Comparison of ENCODE assay signal across 20 cellular contexts in genomic region chr1:229101475-229101874, GRCh38.
"Had no signal": no experiment of that assay in that cellular context is flagged by ENCODE, and none has a peak within 500 bp of the region (broad histone marks: within the 10 kb centered on the region; RNA-seq: fewer than 3 reads in every experiment).

No MANE protein-coding gene starts in this region.

- H3K27me3 Mint-ChIP-seq: activated CD4-positive, alpha-beta T cell treated with anti-CD3 and anti-CD28 coated beads, Interleukin-2, amount 10 ng/mL, durations not matched to agents 7 days and 5 days; activated CD8-positive, alpha-beta T cell treated with anti-CD3 and anti-CD28 coated beads for 36 hours had no signal

- H3K9me3 Mint-ChIP-seq: activated CD4-positive, alpha-beta T cell treated with anti-CD3 and anti-CD28 coated beads, Interleukin-2, amount 10 ng/mL, durations not matched to agents 7 days and 5 days; activated CD8-positive, alpha-beta T cell treated with anti-CD3 and anti-CD28 coated beads for 36 hours; activated naive CD4-positive, alpha-beta T cell treated with anti-CD3 and anti-CD28 coated beads, Interleukin-2, amount 50 U/mL, for 72 hours; effector memory CD8-positive, alpha-beta T cell; memory B cell had no signal

- H3K9me3 ChIP-seq: mucosa of descending colon, pancreas had no signal

- H3K4me3 ChIP-seq: dorsolateral prefrontal cortex, mucosa of descending colon, pancreas had no signal

- H3K4me3 Mint-ChIP-seq: activated CD4-positive, alpha-beta T cell treated with anti-CD3 and anti-CD28 coated beads, Interleukin-2, amount 10 ng/mL, durations not matched to agents 7 days and 5 days; activated CD8-positive, alpha-beta T cell treated with anti-CD3 and anti-CD28 coated beads for 36 hours; brain; effector memory CD8-positive, alpha-beta T cell; memory B cell; nephron progenitor cell had no signal

- H3K36me3 Mint-ChIP-seq: activated naive CD4-positive, alpha-beta T cell treated with anti-CD3 and anti-CD28 coated beads, Interleukin-2, amount 50 U/mL, for 72 hours; brain had no signal

- H3K36me3 ChIP-seq: pancreas had no signal

- H3K27ac ChIP-seq: dorsolateral prefrontal cortex, pancreas had no signal

- H3K27ac Mint-ChIP-seq: activated CD4-positive, alpha-beta T cell treated with anti-CD3 and anti-CD28 coated beads, Interleukin-2, amount 10 ng/mL, durations not matched to agents 7 days and 5 days; activated CD8-positive, alpha-beta T cell treated with anti-CD3 and anti-CD28 coated beads for 36 hours; effector memory CD8-positive, alpha-beta T cell; memory B cell; nephron progenitor cell had no signal

- FAIRE-seq: pancreas had no signal

- DNase-seq: activated CD4-positive, alpha-beta T cell treated with anti-CD3 and anti-CD28 coated beads, Interleukin-2, amount 10 ng/mL, durations not matched to agents 7 days and 5 days; activated CD8-positive, alpha-beta T cell treated with anti-CD3 and anti-CD28 coated beads for 36 hours; activated T-cell treated with anti-CD3 and anti-CD28 coated beads, Interleukin-2, amount 50 U/mL, for 1 hour; aorta; central memory CD4-positive, alpha-beta T cell; dorsolateral prefrontal cortex; effector memory CD8-positive, alpha-beta T cell; foreskin fibroblast; kidney glomerular epithelial cell; mucosa of descending colon; nephron progenitor cell; right cardiac atrium; stimulated activated CD4-positive, alpha-beta T cell treated with anti-CD3 and anti-CD28 coated beads, Interleukin-12 subunit alpha, Interleukin-12 subunit beta, amount 100 ng/mL, for 4 hours; stimulated activated CD4-positive, alpha-beta T cell treated with anti-CD3 and anti-CD28 coated beads, Interleukin-4, amount 100 ng/mL, for 4 hours; stimulated activated naive CD8-positive, alpha-beta T cell treated with anti-CD3 and anti-CD28 coated beads, Interleukin-15, Interleukin-2, amounts not matched to agents 100 U/mL and 50 U/mL, for 24 hours had no signal

- ATAC-seq: activated CD4-positive, CD25-positive, alpha-beta regulatory T cell treated with anti-CD3 and anti-CD28 coated beads, Interleukin-2, amount 50 U/mL, for 24 hours; activated CD8-positive, alpha-beta T cell treated with anti-CD3 and anti-CD28 coated beads for 36 hours; activated naive CD4-positive, alpha-beta T cell treated with anti-CD3 and anti-CD28 coated beads, Interleukin-2, amount 50 U/mL, for 72 hours; effector memory CD8-positive, alpha-beta T cell; mucosa of descending colon; pancreas; right cardiac atrium; stimulated activated naive CD8-positive, alpha-beta T cell treated with anti-CD3 and anti-CD28 coated beads, Interleukin-15, Interleukin-2, amounts not matched to agents 100 U/mL and 50 U/mL, for 24 hours had no signal

- H3K4me1 Mint-ChIP-seq: activated CD4-positive, alpha-beta T cell treated with anti-CD3 and anti-CD28 coated beads, Interleukin-2, amount 10 ng/mL, durations not matched to agents 7 days and 5 days; memory B cell had no signal

- H3K27me3 ChIP-seq: pancreas had no signal
